In the genomic region with DNA sequence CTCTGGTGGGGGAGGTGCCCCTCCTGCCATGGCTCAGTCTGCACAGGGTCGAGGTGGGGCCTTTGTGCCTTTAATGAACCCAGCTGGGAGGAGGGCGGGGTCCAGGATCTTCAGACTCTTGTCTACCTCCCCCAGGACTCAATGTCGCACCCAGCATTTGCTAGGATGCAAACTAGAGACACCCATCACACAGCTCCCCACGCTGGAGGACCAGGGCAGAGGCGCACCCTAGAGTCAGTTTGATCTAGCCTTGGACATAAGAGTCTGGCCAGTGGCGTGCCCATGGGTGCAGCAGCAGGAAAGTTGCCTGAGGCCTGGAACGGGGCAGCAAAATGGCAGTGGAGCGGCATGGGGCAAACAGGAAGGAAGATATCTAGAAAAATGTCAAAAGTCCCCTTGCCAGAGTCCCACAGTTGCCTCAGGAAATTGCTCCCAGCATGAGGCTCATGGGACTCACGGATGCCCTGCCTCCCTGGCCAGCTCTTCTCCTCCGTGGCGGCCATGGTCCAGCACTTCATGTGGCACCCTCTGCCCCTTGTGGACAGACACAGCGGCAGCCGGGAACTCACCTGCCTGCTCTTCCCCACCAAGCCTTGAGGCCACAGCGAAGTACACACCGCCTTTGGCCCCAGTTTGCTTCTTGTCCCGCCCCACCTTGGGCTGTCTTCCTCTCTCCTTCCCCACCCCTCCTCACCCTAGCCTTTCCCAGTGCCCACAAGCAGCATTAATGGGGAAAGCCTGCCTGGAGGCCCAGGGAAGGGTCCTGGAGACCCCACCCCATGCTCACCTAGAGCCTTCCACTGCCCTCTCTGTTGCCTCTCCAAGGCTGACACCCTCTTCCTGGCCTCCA, we compare ENCODE assay signal across 9 cellular contexts. TPM values are rescaled to one million over a fixed set of nuclear protein-coding genes. Genes with fewer than 3 reads are reported as not detected.
A peak's percentile ranks its signal among the peaks of the same experiment; 100 is the strongest.
DNase-seq lines count a peak whose midpoint lies in the region; ATAC-seq and TF ChIP-seq lines count a peak whose summit lies in the region.
"Had no signal": no experiment of that assay in that cellular context is flagged by ENCODE, and none has a peak within 500 bp of the region (broad histone marks: within the 10 kb centered on the region; RNA-seq: fewer than 3 reads in every experiment).

No MANE protein-coding gene starts in this region.

- no peak overlapping the region for H3K4me3 Mint-ChIP-seq in activated naive CD8-positive, alpha-beta T cell
- no peak overlapping the region for H3K4me3 Mint-ChIP-seq in activated naive CD8-positive, alpha-beta T cell treated with anti-CD3 and anti-CD28 coated beads for 36 hours
- H3K4me3 Mint-ChIP-seq in activated naive CD8-positive, alpha-beta T cell treated with anti-CD3 and anti-CD28 coated beads, Interleukin-2, amount 50 U/mL, for 24 hours, result peak overlapping the region; percentile 27

- H3K4me1 ChIP-seq in muscle layer of colon (ENCODE audit: insufficient read depth, low read length), result peaks cover 35% of the 10 kb centered on the region
- H3K4me1 ChIP-seq in upper lobe of left lung, result peaks cover 38 to 57% (median 48%) of the 10 kb centered on the region in 4 donors

- H3K9me3 ChIP-seq in muscle layer of colon (ENCODE audit: low read length) (no peaks in the 10 kb centered on the region), upper lobe of left lung (no peaks in the 10 kb centered on the region)

- peak overlapping the region; percentile 62 for H3K9ac ChIP-seq in muscle layer of colon (ENCODE audit: low read length)

- H3K27me3 ChIP-seq in muscle layer of colon (ENCODE audit: control insufficient read depth in 1 of 2, insufficient read depth in 2 of 2, low read length in 2 of 2) (no peaks in the 10 kb centered on the region), upper lobe of left lung (no peaks in the 10 kb centered on the region)

- no peaks in the 10 kb centered on the region for H3K36me3 ChIP-seq in muscle layer of colon (ENCODE audit: insufficient read depth, low read length)
- no peaks in the 10 kb centered on the region for H3K36me3 ChIP-seq in upper lobe of left lung

- H3K27ac Mint-ChIP-seq in activated naive CD8-positive, alpha-beta T cell, result peak overlapping the region; percentile 75
- H3K27ac Mint-ChIP-seq in activated naive CD8-positive, alpha-beta T cell treated with anti-CD3 and anti-CD28 coated beads for 36 hours, result no peak overlapping the region
- H3K27ac Mint-ChIP-seq in activated naive CD8-positive, alpha-beta T cell treated with anti-CD3 and anti-CD28 coated beads, Interleukin-2, amount 50 U/mL, for 24 hours, result peak overlapping the region; percentile 88

- H3K27me3 Mint-ChIP-seq in activated naive CD8-positive, alpha-beta T cell, result no peaks in the 10 kb centered on the region
- no peaks in the 10 kb centered on the region for H3K27me3 Mint-ChIP-seq in activated naive CD8-positive, alpha-beta T cell treated with anti-CD3 and anti-CD28 coated beads for 36 hours
- no peaks in the 10 kb centered on the region for H3K27me3 Mint-ChIP-seq in activated naive CD8-positive, alpha-beta T cell treated with anti-CD3 and anti-CD28 coated beads, Interleukin-2, amount 50 U/mL, for 24 hours

- DNase-seq in activated naive CD8-positive, alpha-beta T cell treated with anti-CD3 and anti-CD28 coated beads for 36 hours, result no peak
- no peak for DNase-seq in activated naive CD8-positive, alpha-beta T cell treated with anti-CD3 and anti-CD28 coated beads, Interleukin-2, amount 50 U/mL, for 24 hours
- DNase-seq in upper lobe of left lung (no peak), NCI-H1694 (lab: John Stamatoyannopoulos, UW) (no peak)
- DNase-seq: NCI-H2081 treated with DMSO at 0.1 percent for 48 hours had no signal

- 92 to 98% methylated on average over 12 to 16 of the region's 16 CpGs for WGBS in upper lobe of left lung, 2 donors

- TF ChIP-seq POLR2A in upper lobe of left lung (IDR thresholded peaks at IDR 0.05), result no peak

- ATAC-seq in activated naive CD8-positive, alpha-beta T cell treated with anti-CD3 and anti-CD28 coated beads, Interleukin-2, amount 50 U/mL, for 24 hours, result no peak
- ATAC-seq in upper lobe of left lung (ENCODE audit: low FRiP score in 2 of 2) (no peak), GM18870 (IDR thresholded peaks at IDR 0.05; ENCODE audit: unreplicated experiment) (no peak)
- no peak for ATAC-seq in activated CD4-positive, CD25-positive, alpha-beta regulatory T cell treated with anti-CD3 and anti-CD28 coated beads, Interleukin-2, amount 50 U/mL, for 24 hours

- H3K36me3 Mint-ChIP-seq in activated naive CD8-positive, alpha-beta T cell, result no peaks in the 10 kb centered on the region
- no peaks in the 10 kb centered on the region for H3K36me3 Mint-ChIP-seq in activated naive CD8-positive, alpha-beta T cell treated with anti-CD3 and anti-CD28 coated beads for 36 hours
- H3K36me3 Mint-ChIP-seq in activated naive CD8-positive, alpha-beta T cell treated with anti-CD3 and anti-CD28 coated beads, Interleukin-2, amount 50 U/mL, for 24 hours (ENCODE audit: low read depth), result no peaks in the 10 kb centered on the region

- TF ChIP-seq CTCF in upper lobe of left lung (IDR thresholded peaks at IDR 0.05), result no peak

- no peaks in the 10 kb centered on the region for H3K9me3 Mint-ChIP-seq in activated naive CD8-positive, alpha-beta T cell (ENCODE audit: low read depth)
- no peaks in the 10 kb centered on the region for H3K9me3 Mint-ChIP-seq in activated naive CD8-positive, alpha-beta T cell treated with anti-CD3 and anti-CD28 coated beads for 36 hours
- H3K9me3 Mint-ChIP-seq in activated naive CD8-positive, alpha-beta T cell treated with anti-CD3 and anti-CD28 coated beads, Interleukin-2, amount 50 U/mL, for 24 hours, result no peaks in the 10 kb centered on the region

- TF ChIP-seq EP300 in upper lobe of left lung (IDR thresholded peaks at IDR 0.05), result no peak

- H3K27ac ChIP-seq in muscle layer of colon (ENCODE audit: low read depth, low read length), result peak overlapping the region; percentile 86
- H3K27ac ChIP-seq in upper lobe of left lung, result peak overlapping the region; percentile 92 to 98 (median 98)

- H3K4me3 ChIP-seq in muscle layer of colon (ENCODE audit: low read depth in 1 of 2, low read length in 2 of 2), result no peak overlapping the region
- H3K4me3 ChIP-seq in upper lobe of left lung, result no peak overlapping the region

- peaks cover 28% of the 10 kb centered on the region for H3K4me1 Mint-ChIP-seq in activated naive CD8-positive, alpha-beta T cell (ENCODE audit: low read depth)
- peaks cover 29% of the 10 kb centered on the region for H3K4me1 Mint-ChIP-seq in activated naive CD8-positive, alpha-beta T cell treated with anti-CD3 and anti-CD28 coated beads for 36 hours
- H3K4me1 Mint-ChIP-seq in activated naive CD8-positive, alpha-beta T cell treated with anti-CD3 and anti-CD28 coated beads, Interleukin-2, amount 50 U/mL, for 24 hours, result peaks cover 31% of the 10 kb centered on the region

RNA-seq across cellular contexts. Expression of a gene that starts 17.7 kb away (rescaled TPM):
- total RNA-seq in activated naive CD8-positive, alpha-beta T cell treated with anti-CD3 and anti-CD28 coated beads for 36 hours, result 1 to 10 TPM in 1 of 2 experiments, under 1 TPM in 1; 0.74 to 1.2 TPM
- under 1 TPM in 1 of 6 donors, not detected in 5; 0.51 TPM for total RNA-seq in upper lobe of left lung

RNA-seq across cellular contexts. Expression of a gene that starts 26.0 kb away (rescaled TPM):
- 10 to 100 TPM; 18.1 to 19.8 TPM for total RNA-seq in activated naive CD8-positive, alpha-beta T cell treated with anti-CD3 and anti-CD28 coated beads for 36 hours
- 100 to 1,000 TPM; 169 to 611 (median 375) TPM for total RNA-seq in upper lobe of left lung

Comparison
In these comparisons a context has a peak if more than half of its experiments do, and no peak if none do; other contexts are left out.
1. RNA of a gene that starts 26.0 kb away (total RNA-seq): 169 to 611 TPM in upper lobe of left lung; 18.1 to 19.8 TPM in activated naive CD8-positive, alpha-beta T cell treated with anti-CD3 and anti-CD28 coated beads for 36 hours; every median in the first group is over 4 times any median in the second.